ENCODE assay signal across 22 cellular contexts in genomic region chr17:49819651-49820050, GRCh38. TPM values are rescaled to one million over a fixed set of nuclear protein-coding genes. Genes with fewer than 3 reads are reported as not detected.
"Had no signal": no experiment of that assay in that cellular context is flagged by ENCODE, and none has a peak within 500 bp of the region (broad histone marks: within the 10 kb centered on the region; RNA-seq: fewer than 3 reads in every experiment).

No MANE protein-coding gene starts in this region.

- H3K4me1 ChIP-seq: right lobe of liver had no signal

- H3K4me3 ChIP-seq: colonic mucosa, gastrocnemius medialis, left lung, pancreas, right lobe of liver, testis had no signal

- H3K27ac ChIP-seq: brain microvascular endothelial cell, colonic mucosa, gastrocnemius medialis, left lung, neutrophil, pancreas, right lobe of liver, testis had no signal

- H3K27ac Mint-ChIP-seq: stimulated activated memory B cell treated with anti-CD40 and anti-IgM and Interleukin-4, amounts not matched to agents 10 μg/mL and 1 μg/mL and 100 μg/mL, for 72 hours; type B pancreatic cell had no signal

- H3K4me3 Mint-ChIP-seq: stimulated activated memory B cell treated with anti-CD40 and anti-IgM and Interleukin-4, amounts not matched to agents 10 μg/mL and 1 μg/mL and 100 μg/mL, for 72 hours; type B pancreatic cell had no signal

- H3K4me1 Mint-ChIP-seq: stimulated activated memory B cell treated with anti-CD40 and anti-IgM and Interleukin-4, amounts not matched to agents 10 μg/mL and 1 μg/mL and 100 μg/mL, for 72 hours had no signal

- H3K27me3 ChIP-seq: brain microvascular endothelial cell, colonic mucosa, gastrocnemius medialis, left lung, neutrophil, pancreas, right lobe of liver, testis had no signal

- H3K27me3 Mint-ChIP-seq: central memory CD8-positive, alpha-beta T cell; stimulated activated memory B cell treated with anti-CD40 and anti-IgM and Interleukin-4, amounts not matched to agents 10 μg/mL and 1 μg/mL and 100 μg/mL, for 72 hours; type B pancreatic cell had no signal

- H3K9me3 Mint-ChIP-seq: central memory CD8-positive, alpha-beta T cell; stimulated activated memory B cell treated with anti-CD40 and anti-IgM and Interleukin-4, amounts not matched to agents 10 μg/mL and 1 μg/mL and 100 μg/mL, for 72 hours; type B pancreatic cell had no signal

- H3K9me3 ChIP-seq: colonic mucosa, gastrocnemius medialis, left lung, neutrophil, pancreas, right lobe of liver, testis had no signal

- DNase-seq: activated naive CD4-positive, alpha-beta T cell; aorta; brain microvascular endothelial cell; colonic mucosa; erythroblast; gastrocnemius medialis; head of caudate nucleus; left lung; pancreas; right lobe of liver; small intestine; stimulated activated CD4-positive, alpha-beta T cell treated with anti-CD3 and anti-CD28 coated beads, Interleukin-15, amount 100 ng/mL, for 24 hours; stimulated activated CD4-positive, alpha-beta T cell treated with anti-CD3 and anti-CD28 coated beads, Interleukin-4, amount 100 ng/mL, for 24 hours; T-helper 1 cell; T1000; testis had no signal

- ATAC-seq: gastrocnemius medialis; left lung; pancreas; right lobe of liver; stimulated activated memory B cell treated with anti-CD40 and anti-IgM and Interleukin-4, amounts not matched to agents 10 μg/mL and 1 μg/mL and 100 μg/mL, for 72 hours had no signal

RNA-seq across cellular contexts. Expression of gene TAC4, which starts 28.2 kb away (rescaled TPM):
- total RNA-seq: aorta, colonic mucosa, gastrocnemius medialis, kidney epithelial cell, left lung, lung microvascular endothelial cell, pancreas, right lobe of liver, testis had no signal
